2 cellular contexts compared by ENCODE assay signal in the genomic region with DNA sequence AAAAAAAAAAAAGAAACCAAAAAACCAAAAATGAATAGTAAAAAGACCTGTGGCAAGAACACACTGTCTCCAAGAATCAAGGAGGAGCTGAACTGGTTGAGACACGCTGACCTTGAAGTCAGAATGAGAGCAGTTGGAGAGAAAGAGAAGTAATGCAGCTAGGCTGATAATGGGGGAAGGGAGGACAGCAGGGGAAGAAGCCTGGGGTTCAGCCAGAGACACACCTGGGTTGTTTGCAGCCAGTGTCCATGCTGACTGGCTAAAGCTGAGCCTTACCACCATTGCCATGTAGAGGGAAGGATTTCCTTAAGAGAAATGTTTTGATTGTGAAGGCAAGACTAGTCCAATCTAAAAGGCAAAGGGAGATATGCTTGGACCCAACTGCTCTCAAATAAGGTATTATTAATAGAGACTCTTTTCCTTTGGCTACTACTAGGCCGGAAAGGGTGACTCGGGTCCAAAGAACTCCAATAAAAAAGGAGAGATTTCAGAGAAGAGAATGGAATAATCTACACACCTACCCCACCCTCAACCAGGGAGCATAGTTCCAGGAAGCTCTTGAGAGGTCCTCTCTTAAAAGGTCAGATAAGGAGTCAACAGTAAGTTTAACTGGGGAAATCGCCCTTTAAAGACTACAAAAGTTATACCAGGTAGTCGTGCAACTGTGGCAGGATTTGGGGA.
TF ChIP-seq lines count a peak whose summit lies in the region.

No MANE protein-coding gene starts in this region.

TF ChIP-seq in SK-N-SH treated with all-trans-retinoic acid at 6 μM for 48 hours, 23 proteins besides CTCF, POLR2A, EP300 and RAD21 (continued from another document):
- TF ChIP-seq, protein P1, sequence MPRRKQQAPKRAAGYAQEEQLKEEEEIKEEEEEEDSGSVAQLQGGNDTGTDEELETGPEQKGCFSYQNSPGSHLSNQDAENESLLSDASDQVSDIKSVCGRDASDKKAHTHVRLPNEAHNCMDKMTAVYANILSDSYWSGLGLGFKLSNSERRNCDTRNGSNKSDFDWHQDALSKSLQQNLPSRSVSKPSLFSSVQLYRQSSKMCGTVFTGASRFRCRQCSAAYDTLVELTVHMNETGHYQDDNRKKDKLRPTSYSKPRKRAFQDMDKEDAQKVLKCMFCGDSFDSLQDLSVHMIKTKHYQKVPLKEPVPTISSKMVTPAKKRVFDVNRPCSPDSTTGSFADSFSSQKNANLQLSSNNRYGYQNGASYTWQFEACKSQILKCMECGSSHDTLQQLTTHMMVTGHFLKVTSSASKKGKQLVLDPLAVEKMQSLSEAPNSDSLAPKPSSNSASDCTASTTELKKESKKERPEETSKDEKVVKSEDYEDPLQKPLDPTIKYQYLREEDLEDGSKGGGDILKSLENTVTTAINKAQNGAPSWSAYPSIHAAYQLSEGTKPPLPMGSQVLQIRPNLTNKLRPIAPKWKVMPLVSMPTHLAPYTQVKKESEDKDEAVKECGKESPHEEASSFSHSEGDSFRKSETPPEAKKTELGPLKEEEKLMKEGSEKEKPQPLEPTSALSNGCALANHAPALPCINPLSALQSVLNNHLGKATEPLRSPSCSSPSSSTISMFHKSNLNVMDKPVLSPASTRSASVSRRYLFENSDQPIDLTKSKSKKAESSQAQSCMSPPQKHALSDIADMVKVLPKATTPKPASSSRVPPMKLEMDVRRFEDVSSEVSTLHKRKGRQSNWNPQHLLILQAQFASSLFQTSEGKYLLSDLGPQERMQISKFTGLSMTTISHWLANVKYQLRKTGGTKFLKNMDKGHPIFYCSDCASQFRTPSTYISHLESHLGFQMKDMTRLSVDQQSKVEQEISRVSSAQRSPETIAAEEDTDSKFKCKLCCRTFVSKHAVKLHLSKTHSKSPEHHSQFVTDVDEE (CRISPR knock-in tag; IDR thresholded peaks at IDR 0.05) = no peak
- TF ChIP-seq ZNF8 (CRISPR knock-in tag; IDR thresholded peaks at IDR 0.05) (no peak), ESRRG (CRISPR knock-in tag; IDR thresholded peaks at IDR 0.05) (no peak), ISL1 (CRISPR knock-in tag; IDR thresholded peaks at IDR 0.05) (no peak)

TF ChIP-seq in SK-N-SH, 30 proteins besides CTCF, POLR2A, EP300 and RAD21 (continued from another document):
- TF ChIP-seq YY1 (IDR thresholded peaks at IDR 0.05; ENCODE audit: low read depth) = no peak
- no peak for TF ChIP-seq SMC3 (IDR thresholded peaks at IDR 0.05; ENCODE audit: low read depth, low read length)
- TF ChIP-seq FOXM1 (IDR thresholded peaks at IDR 0.05; ENCODE audit: low read depth) = no peak
- TF ChIP-seq SIN3A (IDR thresholded peaks at IDR 0.05; ENCODE audit: borderline replicate concordance, low read depth, low read length) = no peak
- TF ChIP-seq, protein P2, sequence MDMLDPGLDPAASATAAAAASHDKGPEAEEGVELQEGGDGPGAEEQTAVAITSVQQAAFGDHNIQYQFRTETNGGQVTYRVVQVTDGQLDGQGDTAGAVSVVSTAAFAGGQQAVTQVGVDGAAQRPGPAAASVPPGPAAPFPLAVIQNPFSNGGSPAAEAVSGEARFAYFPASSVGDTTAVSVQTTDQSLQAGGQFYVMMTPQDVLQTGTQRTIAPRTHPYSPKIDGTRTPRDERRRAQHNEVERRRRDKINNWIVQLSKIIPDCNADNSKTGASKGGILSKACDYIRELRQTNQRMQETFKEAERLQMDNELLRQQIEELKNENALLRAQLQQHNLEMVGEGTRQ (IDR thresholded peaks at IDR 0.05; ENCODE audit: borderline replicate concordance, low read depth, low read length) = no peak
- TF ChIP-seq, protein P3, sequence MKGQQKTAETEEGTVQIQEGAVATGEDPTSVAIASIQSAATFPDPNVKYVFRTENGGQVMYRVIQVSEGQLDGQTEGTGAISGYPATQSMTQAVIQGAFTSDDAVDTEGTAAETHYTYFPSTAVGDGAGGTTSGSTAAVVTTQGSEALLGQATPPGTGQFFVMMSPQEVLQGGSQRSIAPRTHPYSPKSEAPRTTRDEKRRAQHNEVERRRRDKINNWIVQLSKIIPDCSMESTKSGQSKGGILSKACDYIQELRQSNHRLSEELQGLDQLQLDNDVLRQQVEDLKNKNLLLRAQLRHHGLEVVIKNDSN (IDR thresholded peaks at IDR 0.05; ENCODE audit: borderline replicate concordance, low read depth) = no peak
- TF ChIP-seq, protein P4, sequence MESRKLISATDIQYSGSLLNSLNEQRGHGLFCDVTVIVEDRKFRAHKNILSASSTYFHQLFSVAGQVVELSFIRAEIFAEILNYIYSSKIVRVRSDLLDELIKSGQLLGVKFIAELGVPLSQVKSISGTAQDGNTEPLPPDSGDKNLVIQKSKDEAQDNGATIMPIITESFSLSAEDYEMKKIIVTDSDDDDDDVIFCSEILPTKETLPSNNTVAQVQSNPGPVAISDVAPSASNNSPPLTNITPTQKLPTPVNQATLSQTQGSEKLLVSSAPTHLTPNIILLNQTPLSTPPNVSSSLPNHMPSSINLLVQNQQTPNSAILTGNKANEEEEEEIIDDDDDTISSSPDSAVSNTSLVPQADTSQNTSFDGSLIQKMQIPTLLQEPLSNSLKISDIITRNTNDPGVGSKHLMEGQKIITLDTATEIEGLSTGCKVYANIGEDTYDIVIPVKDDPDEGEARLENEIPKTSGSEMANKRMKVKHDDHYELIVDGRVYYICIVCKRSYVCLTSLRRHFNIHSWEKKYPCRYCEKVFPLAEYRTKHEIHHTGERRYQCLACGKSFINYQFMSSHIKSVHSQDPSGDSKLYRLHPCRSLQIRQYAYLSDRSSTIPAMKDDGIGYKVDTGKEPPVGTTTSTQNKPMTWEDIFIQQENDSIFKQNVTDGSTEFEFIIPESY (IDR thresholded peaks at IDR 0.05; ENCODE audit: borderline replicate concordance, low read depth) = no peak
- no peak for TF ChIP-seq TEAD4 (IDR thresholded peaks at IDR 0.05; ENCODE audit: borderline replicate concordance, insufficient read depth)
